8 cellular contexts compared by ENCODE assay signal in the genomic region with DNA sequence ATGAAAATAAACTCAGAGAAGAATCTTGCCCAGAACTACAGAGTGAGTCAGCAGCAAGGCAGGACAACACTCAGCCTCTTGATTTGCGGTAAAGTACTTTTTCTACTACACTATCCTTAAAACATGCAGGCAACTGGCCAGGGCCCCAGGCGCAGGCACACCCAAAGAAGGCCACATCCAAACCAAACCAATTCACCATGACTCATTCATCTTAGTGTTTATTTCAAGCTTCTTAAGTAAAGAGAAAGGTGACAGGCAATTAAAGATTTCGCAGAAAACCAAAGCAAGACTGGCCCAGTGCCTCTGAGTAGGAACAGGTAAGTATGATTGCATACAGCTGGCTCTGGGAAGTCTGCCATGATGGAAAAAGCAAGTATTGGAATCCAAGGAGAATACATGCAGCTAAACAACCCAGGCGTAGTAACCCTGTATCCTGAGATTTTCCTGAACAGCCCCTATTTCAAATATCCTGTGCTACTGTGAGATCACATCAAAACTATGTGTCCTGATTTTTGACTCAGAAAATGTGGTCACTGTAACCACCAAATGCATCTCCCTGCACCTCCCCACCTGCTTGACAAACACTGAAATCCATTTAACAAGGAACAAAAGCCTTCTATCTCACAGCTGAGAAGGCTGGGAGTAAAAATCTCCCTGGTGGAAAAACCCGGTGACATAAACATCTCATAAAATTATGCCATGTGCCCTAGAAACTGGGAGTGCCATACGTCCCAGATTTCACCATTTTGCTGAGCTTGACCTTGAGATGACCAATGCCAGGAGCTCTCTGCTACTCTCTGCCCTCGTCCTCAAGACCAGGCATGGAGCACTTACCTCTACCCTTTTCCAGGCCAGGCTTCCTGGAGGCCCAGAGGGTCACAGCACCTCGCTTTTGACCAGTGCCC. TPM values are rescaled to one million over a fixed set of nuclear protein-coding genes. Genes with fewer than 3 reads are reported as not detected.
DNase-seq lines count a peak whose midpoint lies in the region; ATAC-seq and TF ChIP-seq lines count a peak whose summit lies in the region.

No MANE protein-coding gene starts in this region.

- DNase-seq in AG08396 (ENCODE audit: low spot score) (peak; percentile 91), NCI-H226 (peak; percentile 97), epithelial cell of esophagus (ENCODE audit: low read depth) (peak; percentile 99), myocyte (ENCODE audit: low read depth) (peak; percentile 98), CD1c-positive myeloid dendritic cell (ENCODE audit: extremely low spot score) (no peak), NCI-H345 treated with DMSO at 0.1 percent for 48 hours (lab: John Stamatoyannopoulos, UW; ENCODE audit: unreplicated experiment) (no peak), NCI-H146 treated with DMSO at 0.1 percent for 48 hours (lab: John Stamatoyannopoulos, UW; ENCODE audit: unreplicated experiment) (no peak)

- TF ChIP-seq CTCF in epithelial cell of esophagus (IDR thresholded peaks at IDR 0.05; ENCODE audit: insufficient read depth, low read depth, low read length, missing control alignments), result no peak

- H3K4me3 ChIP-seq in epithelial cell of esophagus (ENCODE audit: low read length), result no peak overlapping the region

- no peak for ATAC-seq in GM18870 (IDR thresholded peaks at IDR 0.05; ENCODE audit: unreplicated experiment)

RNA-seq across cellular contexts. Expression of a gene that starts 12.4 kb away (rescaled TPM):
- 0.24 and 1.8 TPM in 2 replicates for total RNA-seq in myocyte
- polyA plus RNA-seq in myocyte (2012), result 4.5 TPM

RNA-seq across cellular contexts. Expression of a gene that starts 12.5 kb away (rescaled TPM):
- total RNA-seq in myocyte, result 27.1 and 31.6 TPM in 2 replicates
- 47.2 TPM for polyA plus RNA-seq in myocyte (2012)

RNA-seq across cellular contexts. Expression of a gene that starts 33.2 kb away (rescaled TPM):
- total RNA-seq in myocyte, result 1.8 and 2.4 TPM in 2 replicates
- polyA plus RNA-seq in myocyte (2012), result 0.67 TPM

RNA-seq across cellular contexts. Expression of a gene that starts 47.8 kb away (rescaled TPM):
- 678 and 849 TPM in 2 replicates for total RNA-seq in myocyte
- polyA plus RNA-seq in myocyte (2012), result 383 TPM

RNA-seq across cellular contexts. Expression of a gene that starts 54.3 kb away (rescaled TPM):
- total RNA-seq in myocyte, result 131 and 161 TPM in 2 replicates
- 48.1 TPM for polyA plus RNA-seq in myocyte (2012)

Comparison
In these comparisons a context has a peak if more than half of its experiments do, and no peak if none do; other contexts are left out.
1. DNase-seq: peak in AG08396 (single experiment), NCI-H226 (single experiment), epithelial cell of esophagus (single experiment) and myocyte (single experiment); none in CD1c-positive myeloid dendritic cell (single experiment), NCI-H345 treated with DMSO at 0.1 percent for 48 hours (single experiment) and NCI-H146 treated with DMSO at 0.1 percent for 48 hours (single experiment).